In the genomic region with DNA sequence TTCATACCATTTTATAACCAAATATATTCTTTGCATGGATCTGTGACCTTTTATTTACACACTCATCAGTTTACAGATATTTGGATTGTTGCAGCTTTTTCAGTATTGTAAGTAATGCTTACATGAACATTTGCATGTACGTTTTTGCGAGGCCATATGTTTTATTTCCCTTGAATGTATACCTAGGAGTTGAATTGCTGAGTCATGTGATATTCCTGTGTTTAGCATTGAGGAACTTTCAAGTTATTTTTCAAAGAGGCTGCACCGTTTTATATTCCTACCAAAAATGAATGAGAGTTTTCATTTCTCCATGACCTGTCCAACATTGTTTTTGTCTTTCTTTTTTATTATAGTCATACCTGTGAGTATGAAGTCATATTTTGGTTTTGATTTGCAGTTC, we compare ENCODE assay signal across 34 cellular contexts.
"Had no signal": no experiment of that assay in that cellular context is flagged by ENCODE, and none has a peak within 500 bp of the region (broad histone marks: within the 10 kb centered on the region; RNA-seq: fewer than 3 reads in every experiment).

No MANE protein-coding gene starts in this region.

- H3K4me3 Mint-ChIP-seq: activated B cell treated with CpG ODN at 0.5 μM for 24 hours; activated CD4-positive, alpha-beta memory T cell treated with anti-CD3 and anti-CD28 coated beads for 36 hours; activated CD4-positive, alpha-beta T cell treated with anti-CD3 and anti-CD28 coated beads, Interleukin-2, amount 10 ng/mL, durations not matched to agents 24 days and 14 days; activated CD8-positive, alpha-beta T cell treated with anti-CD3 and anti-CD28 coated beads for 36 hours; activated naive CD4-positive, alpha-beta T cell treated with anti-CD3 and anti-CD28 coated beads, Interleukin-2, amount 10 ng/mL, durations not matched to agents 7 days and 5 days; activated naive CD4-positive, alpha-beta T cell treated with anti-CD3 and anti-CD28 coated beads, Interleukin-2, amount 50 U/mL, for 24 hours; activated naive CD8-positive, alpha-beta T cell; activated T-cell treated with anti-CD3 and anti-CD28 coated beads, Interleukin-2, amount 50 U/mL, for 24 hours; central memory CD8-positive, alpha-beta T cell; T-helper 1 cell treated with Interleukin-12 subunit alpha and Interleukin-12 subunit beta and Interleukin-4 antibody, amounts not matched to agents 30 μg/mL and 1 μg/mL, for 36 hours; T-helper 2 cell treated with Interferon-gamma antibody and Interleukin-4, amounts not matched to agents 5 μg/mL and 100 μg/mL, for 36 hours had no signal

- ATAC-seq: activated CD8-positive, alpha-beta T cell treated with anti-CD3 and anti-CD28 coated beads for 36 hours; body of pancreas had no signal

- H3K4me1 ChIP-seq: adrenal gland, body of pancreas had no signal

- DNase-seq: activated B cell treated with CpG ODN at 0.5 μM for 24 hours; activated CD4-positive, alpha-beta memory T cell treated with anti-CD3 and anti-CD28 coated beads for 36 hours; activated CD4-positive, alpha-beta T cell treated with anti-CD3 and anti-CD28 coated beads for 4 hours; activated CD4-positive, alpha-beta T cell treated with anti-CD3 and anti-CD28 coated beads, Interleukin-2, amount 10 ng/mL, durations not matched to agents 24 days and 14 days; activated CD4-positive, alpha-beta T cell treated with anti-CD3 and anti-CD28 coated beads, Interleukin-2, amount 50 U/mL, for 1 hour; activated CD4-positive, alpha-beta T cell treated with anti-CD3 and anti-CD28 coated beads, Interleukin-2, amount 50 U/mL, for 4 hours; activated CD4-positive, CD25-positive, alpha-beta regulatory T cell treated with anti-CD3 and anti-CD28 coated beads, Interleukin-2, amount 50 U/mL, for 72 hours; activated CD8-positive, alpha-beta memory T cell treated with anti-CD3 and anti-CD28 coated beads, Interleukin-2, amount 50 U/mL, for 48 hours; activated CD8-positive, alpha-beta T cell treated with anti-CD3 and anti-CD28 coated beads for 36 hours; activated effector memory CD4-positive, alpha-beta T cell treated with Interleukin-2 at 50 U/mL for 16 hours; activated gamma-delta T cell; activated naive CD4-positive, alpha-beta T cell treated with anti-CD3 and anti-CD28 coated beads, Interleukin-2, amount 10 ng/mL, durations not matched to agents 7 days and 5 days; activated naive CD4-positive, alpha-beta T cell treated with Interleukin-2 at 50 U/mL for 16 hours; activated T-cell treated with anti-CD3 and anti-CD28 coated beads, Interleukin-2, amount 50 U/mL, for 24 hours; activated T-cell treated with anti-CD3 and anti-CD28 coated beads, Interleukin-2, amount 50 U/mL, for 48 hours; adrenal gland; amniotic stem cell; aorta; body of pancreas; caudate nucleus; cerebellar nuclear complex; T-helper 2 cell; T-helper 9 cell had no signal

- H3K9me3 Mint-ChIP-seq: activated B cell treated with CpG ODN at 0.5 μM for 24 hours; activated CD4-positive, alpha-beta T cell treated with anti-CD3 and anti-CD28 coated beads, Interleukin-2, amount 10 ng/mL, durations not matched to agents 24 days and 14 days; activated naive CD4-positive, alpha-beta T cell treated with anti-CD3 and anti-CD28 coated beads, Interleukin-2, amount 10 ng/mL, durations not matched to agents 7 days and 5 days; activated naive CD4-positive, alpha-beta T cell treated with anti-CD3 and anti-CD28 coated beads, Interleukin-2, amount 50 U/mL, for 24 hours; activated T-cell treated with anti-CD3 and anti-CD28 coated beads, Interleukin-2, amount 50 U/mL, for 24 hours; activated T-helper 2 cell treated with anti-CD3 and anti-CD28 coated beads, Interferon-gamma antibody, Interleukin-2, Interleukin-4, amounts not matched to agents 10 μg/mL and 5 μg/mL and 100 μg/mL, durations not matched to agents 14 hours and 24 hours and 36 hours; T-helper 1 cell treated with Interleukin-12 subunit alpha and Interleukin-12 subunit beta and Interleukin-4 antibody, amounts not matched to agents 30 μg/mL and 1 μg/mL, for 36 hours; T-helper 2 cell treated with Interferon-gamma antibody and Interleukin-4, amounts not matched to agents 5 μg/mL and 100 μg/mL, for 36 hours had no signal

- H3K4me1 Mint-ChIP-seq: activated B cell treated with CpG ODN at 0.5 μM for 24 hours; activated CD4-positive, alpha-beta T cell treated with anti-CD3 and anti-CD28 coated beads, Interleukin-2, amount 10 ng/mL, durations not matched to agents 24 days and 14 days; activated naive CD4-positive, alpha-beta T cell treated with anti-CD3 and anti-CD28 coated beads, Interleukin-2, amount 10 ng/mL, durations not matched to agents 7 days and 5 days; activated naive CD4-positive, alpha-beta T cell treated with anti-CD3 and anti-CD28 coated beads, Interleukin-2, amount 50 U/mL, for 24 hours; central memory CD8-positive, alpha-beta T cell had no signal

- H3K27me3 Mint-ChIP-seq: activated B cell treated with CpG ODN at 0.5 μM for 24 hours; activated CD4-positive, alpha-beta memory T cell treated with anti-CD3 and anti-CD28 coated beads for 36 hours; activated CD4-positive, alpha-beta T cell treated with anti-CD3 and anti-CD28 coated beads, Interleukin-2, amount 10 ng/mL, durations not matched to agents 24 days and 14 days; activated CD8-positive, alpha-beta T cell treated with anti-CD3 and anti-CD28 coated beads for 36 hours; activated naive CD4-positive, alpha-beta T cell treated with anti-CD3 and anti-CD28 coated beads, Interleukin-2, amount 10 ng/mL, durations not matched to agents 7 days and 5 days; activated naive CD4-positive, alpha-beta T cell treated with anti-CD3 and anti-CD28 coated beads, Interleukin-2, amount 50 U/mL, for 24 hours; activated T-cell treated with anti-CD3 and anti-CD28 coated beads, Interleukin-2, amount 50 U/mL, for 24 hours; central memory CD8-positive, alpha-beta T cell had no signal

- H3K4me3 ChIP-seq: adrenal gland, body of pancreas, cardiac muscle cell had no signal

- H3K36me3 Mint-ChIP-seq: activated CD4-positive, alpha-beta memory T cell treated with anti-CD3 and anti-CD28 coated beads for 36 hours; activated naive CD4-positive, alpha-beta T cell treated with anti-CD3 and anti-CD28 coated beads, Interleukin-2, amount 10 ng/mL, durations not matched to agents 7 days and 5 days; activated naive CD4-positive, alpha-beta T cell treated with anti-CD3 and anti-CD28 coated beads, Interleukin-2, amount 50 U/mL, for 24 hours; activated naive CD8-positive, alpha-beta T cell had no signal

- H3K9me3 ChIP-seq: adrenal gland, body of pancreas had no signal

- H3K27ac Mint-ChIP-seq: activated B cell treated with CpG ODN at 0.5 μM for 24 hours; activated CD4-positive, alpha-beta memory T cell treated with anti-CD3 and anti-CD28 coated beads for 36 hours; activated CD4-positive, alpha-beta T cell treated with anti-CD3 and anti-CD28 coated beads, Interleukin-2, amount 10 ng/mL, durations not matched to agents 24 days and 14 days; activated CD8-positive, alpha-beta T cell treated with anti-CD3 and anti-CD28 coated beads for 36 hours; activated naive CD4-positive, alpha-beta T cell treated with anti-CD3 and anti-CD28 coated beads, Interleukin-2, amount 10 ng/mL, durations not matched to agents 7 days and 5 days; activated naive CD4-positive, alpha-beta T cell treated with anti-CD3 and anti-CD28 coated beads, Interleukin-2, amount 50 U/mL, for 24 hours; activated naive CD8-positive, alpha-beta T cell; activated T-cell treated with anti-CD3 and anti-CD28 coated beads, Interleukin-2, amount 50 U/mL, for 24 hours; activated T-helper 2 cell treated with anti-CD3 and anti-CD28 coated beads, Interferon-gamma antibody, Interleukin-2, Interleukin-4, amounts not matched to agents 10 μg/mL and 5 μg/mL and 100 μg/mL, durations not matched to agents 14 hours and 24 hours and 36 hours; T-helper 1 cell treated with Interleukin-12 subunit alpha and Interleukin-12 subunit beta and Interleukin-4 antibody, amounts not matched to agents 30 μg/mL and 1 μg/mL, for 36 hours; T-helper 2 cell treated with Interferon-gamma antibody and Interleukin-4, amounts not matched to agents 5 μg/mL and 100 μg/mL, for 36 hours had no signal

- H3K36me3 ChIP-seq: adrenal gland, cardiac muscle cell had no signal

- H3K27me3 ChIP-seq: adrenal gland, body of pancreas had no signal

- FAIRE-seq: astrocyte, bronchial epithelial cell, TTC549 had no signal

- H3K27ac ChIP-seq: adrenal gland, body of pancreas, cardiac muscle cell, VCaP had no signal
